In genomic region chr1:26696191-26696644, GRCh38 we compare ENCODE assay signal across 8 cellular contexts. TPM values are rescaled to one million over a fixed set of nuclear protein-coding genes. Genes with fewer than 3 reads are reported as not detected.
DNase-seq lines count a peak whose midpoint lies in the region; ATAC-seq and TF ChIP-seq lines count a peak whose summit lies in the region.

No MANE protein-coding gene starts in this region.

- no peaks in the 10 kb centered on the region for H3K9me3 ChIP-seq in right cardiac atrium (ENCODE audit: control insufficient read depth, low read length)

- CTCF ChIA-PET in activated CD4-positive, alpha-beta T cell treated with anti-CD3 and anti-CD28 coated beads for 36 hours (lab: Charles Lee), result interaction anchor here (0.6 to 4.1 kb wide), 2 partner anchors 93 to 449 kb away, joined by 3 to 41 read pairs; partner anchors contain the start of gene PIGV
- CTCF ChIA-PET in activated CD4-positive, alpha-beta memory T cell treated with anti-CD3 and anti-CD28 coated beads, Interleukin-2, amount 10 ng/mL, durations not matched to agents 7 days and 5 days (lab: Charles Lee), result interaction anchor here (4.7 kb wide), 1 partner anchor 93 kb away, joined by 50 read pairs; the partner anchor contains the start of gene PIGV

- no peaks in the 10 kb centered on the region for H3K27me3 Mint-ChIP-seq in activated CD4-positive, alpha-beta T cell treated with anti-CD3 and anti-CD28 coated beads for 36 hours
- H3K27me3 Mint-ChIP-seq in activated CD4-positive, alpha-beta memory T cell treated with anti-CD3 and anti-CD28 coated beads, Interleukin-2, amount 10 ng/mL, durations not matched to agents 7 days and 5 days, result no peaks in the 10 kb centered on the region

- H3K27ac ChIP-seq in right cardiac atrium (ENCODE audit: low read length), result peak overlapping the region; percentile 99

- no peak overlapping the region for H3K27ac Mint-ChIP-seq in activated CD4-positive, alpha-beta T cell treated with anti-CD3 and anti-CD28 coated beads for 36 hours
- H3K27ac Mint-ChIP-seq in activated CD4-positive, alpha-beta memory T cell treated with anti-CD3 and anti-CD28 coated beads, Interleukin-2, amount 10 ng/mL, durations not matched to agents 7 days and 5 days, result peak overlapping the region; percentile 68

- no peaks in the 10 kb centered on the region for H3K9me3 Mint-ChIP-seq in activated CD4-positive, alpha-beta T cell treated with anti-CD3 and anti-CD28 coated beads for 36 hours (ENCODE audit: low read depth)
- no peaks in the 10 kb centered on the region for H3K9me3 Mint-ChIP-seq in activated CD4-positive, alpha-beta memory T cell treated with anti-CD3 and anti-CD28 coated beads, Interleukin-2, amount 10 ng/mL, durations not matched to agents 7 days and 5 days

- in situ Hi-C loops in GM13976 (cut with MboI; ENCODE audit: low sequenced_read_pairs, unreplicated experiment), result no loop called here

- under 1% methylated on average over 55 of the region's 60 CpGs for WGBS in right cardiac atrium

- peak overlapping the region; percentile 81 for H3K4me3 Mint-ChIP-seq in activated CD4-positive, alpha-beta T cell treated with anti-CD3 and anti-CD28 coated beads for 36 hours
- H3K4me3 Mint-ChIP-seq in activated CD4-positive, alpha-beta memory T cell treated with anti-CD3 and anti-CD28 coated beads, Interleukin-2, amount 10 ng/mL, durations not matched to agents 7 days and 5 days, result peak overlapping the region; percentile 43

- intact Hi-C loops in activated CD4-positive, alpha-beta T cell treated with anti-CD3 and anti-CD28 coated beads for 36 hours (cut with DNase I, micrococcal nuclease), result loop anchor here in 1 of 2 experiments (10.0 kb wide), 2 partner anchors 1859 to 1951 kb away; partner anchors contain the start of genes CLIC4 and TRNAU1AP
- intact Hi-C loops in right cardiac atrium (cut with DNase I), result loop anchor here in 1 of 4 donors (10.0 kb wide), 1 partner anchor 49 kb away; no protein-coding TSS in a partner anchor

- peak overlapping the region; percentile 98 for H3K4me3 ChIP-seq in right cardiac atrium (ENCODE audit: low read length)

- no peak for TF ChIP-seq CTCF in GM13976 (IDR thresholded peaks at IDR 0.05; ENCODE audit: borderline replicate concordance, control extremely low read depth, extremely low read depth, insufficient read depth, missing control alignments)

- H3K36me3 Mint-ChIP-seq in activated CD4-positive, alpha-beta T cell treated with anti-CD3 and anti-CD28 coated beads for 36 hours (ENCODE audit: low read depth), result no peaks in the 10 kb centered on the region
- H3K36me3 Mint-ChIP-seq in activated CD4-positive, alpha-beta memory T cell treated with anti-CD3 and anti-CD28 coated beads, Interleukin-2, amount 10 ng/mL, durations not matched to agents 7 days and 5 days (ENCODE audit: low read depth), result no peaks in the 10 kb centered on the region

- H3K4me1 Mint-ChIP-seq in activated CD4-positive, alpha-beta T cell treated with anti-CD3 and anti-CD28 coated beads for 36 hours, result peaks cover 28% of the 10 kb centered on the region
- H3K4me1 Mint-ChIP-seq in activated CD4-positive, alpha-beta memory T cell treated with anti-CD3 and anti-CD28 coated beads, Interleukin-2, amount 10 ng/mL, durations not matched to agents 7 days and 5 days, result peaks cover 31% of the 10 kb centered on the region

- no peaks in the 10 kb centered on the region for H3K27me3 ChIP-seq in right cardiac atrium (ENCODE audit: control insufficient read depth, insufficient read depth)

- DNase-seq in activated CD4-positive, alpha-beta T cell treated with anti-CD3 and anti-CD28 coated beads for 36 hours, result no peak
- DNase-seq in activated CD4-positive, alpha-beta T cell treated with anti-CD3 and anti-CD28 coated beads for 1 hour, result no peak
- DNase-seq in activated CD4-positive, alpha-beta memory T cell treated with anti-CD3 and anti-CD28 coated beads, Interleukin-2, amount 10 ng/mL, durations not matched to agents 7 days and 5 days, result peak; percentile 28
- DNase-seq in right cardiac atrium (peak; percentile 41 to 80 (median 75)), GM13976 (ENCODE audit: low spot score) (no peak), NCI-H524 treated with DMSO at 0.1 percent for 48 hours (lab: John Stamatoyannopoulos, UW) (no peak)
- peak; percentile 11 to 22 for DNase-seq in stimulated activated CD4-positive, alpha-beta T cell treated with anti-CD3 and anti-CD28 coated beads, Interleukin-15, amount 100 ng/mL, for 1 hour (ENCODE audit: low read depth in 1 of 2, low spot score in 1 of 2)

- POLR2A ChIA-PET in activated CD4-positive, alpha-beta T cell treated with anti-CD3 and anti-CD28 coated beads for 36 hours (lab: Charles Lee), result interaction anchor here (0.6 to 7.4 kb wide), 5 partner anchors 43 to 169 kb away, joined by 4 to 83 read pairs (median 6); partner anchors contain the start of gene PIGV
- POLR2A ChIA-PET in activated CD4-positive, alpha-beta memory T cell treated with anti-CD3 and anti-CD28 coated beads, Interleukin-2, amount 10 ng/mL, durations not matched to agents 7 days and 5 days (lab: Charles Lee), result interaction anchor here (0.8 to 16.4 kb wide), 24 partner anchors 8 to 1590 kb away, joined by 3 to 516 read pairs (median 6); partner anchors contain the start of genes CEP85, GPATCH3, HMGN2 and PIGV

- no peak for ATAC-seq in activated CD4-positive, alpha-beta T cell treated with anti-CD3 and anti-CD28 coated beads for 36 hours
- ATAC-seq in right cardiac atrium, result no peak
- ATAC-seq in GM19395 (IDR thresholded peaks at IDR 0.05; ENCODE audit: unreplicated experiment), result no peak

- peaks cover 11% of the 10 kb centered on the region for H3K4me1 ChIP-seq in right cardiac atrium (ENCODE audit: control insufficient read depth, insufficient read depth, low read length)

RNA-seq across cellular contexts. Expression of gene ARID1A, which starts 0.4 kb away (rescaled TPM):
- 100 to 1,000 TPM in 1 of 2 experiments, 10 to 100 TPM in 1; 73.1 to 112 TPM for total RNA-seq in activated CD4-positive, alpha-beta T cell treated with anti-CD3 and anti-CD28 coated beads for 36 hours
- 10 to 100 TPM; 88.9 to 90.0 TPM for total RNA-seq in activated CD4-positive, alpha-beta memory T cell treated with anti-CD3 and anti-CD28 coated beads, Interleukin-2, amount 10 ng/mL, durations not matched to agents 7 days and 5 days
- total RNA-seq in right cardiac atrium, result 10 to 100 TPM; 33.1 to 45.3 (median 40.0) TPM
- 15.7 TPM for polyA plus RNA-seq in right cardiac atrium

Comparison
In these comparisons a context has a peak if more than half of its experiments do, and no peak if none do; other contexts are left out.
1. DNase-seq: peak in activated CD4-positive, alpha-beta memory T cell treated with anti-CD3 and anti-CD28 coated beads, Interleukin-2, amount 10 ng/mL, durations not matched to agents 7 days and 5 days (single experiment), right cardiac atrium (3 of 3) and stimulated activated CD4-positive, alpha-beta T cell treated with anti-CD3 and anti-CD28 coated beads, Interleukin-15, amount 100 ng/mL, for 1 hour (2 of 2); none in activated CD4-positive, alpha-beta T cell treated with anti-CD3 and anti-CD28 coated beads for 36 hours (single experiment), activated CD4-positive, alpha-beta T cell treated with anti-CD3 and anti-CD28 coated beads for 1 hour (single experiment), GM13976 (single experiment) and NCI-H524 treated with DMSO at 0.1 percent for 48 hours (single experiment).